ENCODE assay signal across 10 cellular contexts in the genomic region with DNA sequence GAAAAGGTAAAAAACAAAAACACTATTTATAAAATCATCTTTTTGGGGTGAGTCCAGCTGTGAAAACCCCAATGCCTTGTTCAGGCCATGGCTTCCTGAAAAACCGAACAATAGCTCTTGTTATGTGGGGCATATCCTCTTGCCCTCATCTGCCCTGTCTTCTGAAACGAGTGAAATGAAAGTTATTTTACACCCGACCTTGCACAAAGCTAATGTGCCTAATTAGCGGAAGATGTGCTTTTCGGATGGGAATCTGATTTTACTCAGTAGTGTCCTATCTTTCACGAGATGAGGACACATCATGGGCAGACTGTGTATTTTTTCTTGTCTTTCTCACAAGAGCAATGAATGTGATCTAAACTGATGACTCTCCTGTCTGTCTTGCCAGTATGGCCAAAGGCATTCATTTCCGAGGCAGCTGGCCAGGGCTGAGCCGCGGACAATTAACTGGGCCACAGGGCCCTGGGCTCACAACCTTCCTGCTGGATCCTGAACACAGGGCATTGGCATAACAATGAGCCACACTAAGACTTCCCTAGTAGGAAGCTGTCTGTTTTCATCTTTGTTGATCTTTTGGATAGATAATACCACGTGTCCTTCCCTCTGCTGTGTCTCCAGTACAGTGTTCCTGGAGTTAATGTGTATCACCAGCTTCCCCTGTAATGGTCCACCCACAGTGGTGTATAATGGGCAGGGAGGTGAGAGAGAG.
DNase-seq lines count a peak whose midpoint lies in the region; ATAC-seq and TF ChIP-seq lines count a peak whose summit lies in the region.
"Had no signal": no experiment of that assay in that cellular context is flagged by ENCODE, and none has a peak within 500 bp of the region (broad histone marks: within the 10 kb centered on the region; RNA-seq: fewer than 3 reads in every experiment).

No MANE protein-coding gene starts in this region.

- H3K4me3 Mint-ChIP-seq in nephron progenitor cell = no peak overlapping the region
- H3K4me3 Mint-ChIP-seq: dendritic cell treated with granulocyte-macrophage colony-stimulating factor and Interleukin-4, amounts not matched to agents 40 ng/mL and 50 ng/mL, for 4 days had no signal

- H3K36me3 Mint-ChIP-seq in nephron progenitor cell (ENCODE audit: low read depth) = no peaks in the 10 kb centered on the region

- H3K4me3 ChIP-seq in iPS-20b (ENCODE audit: low read length) = peak overlapping the region; percentile 18; the same call in 1 of the 2 replicates

- DNase-seq in NCI-H1105 (lab: John Stamatoyannopoulos, UW) = peak; percentile 51
- DNase-seq in astrocyte of the hippocampus (ENCODE audit: low read depth, low spot score) = peak; percentile 76
- peak; percentile 56 for DNase-seq in superior temporal gyrus (ENCODE audit: extremely low spot score)
- no peak for DNase-seq in NCI-H82 (lab: John Stamatoyannopoulos, UW)
- no peak for DNase-seq in nephron progenitor cell
- no peak for DNase-seq in OCI-M2 (lab: John Stamatoyannopoulos, UW; ENCODE audit: unreplicated experiment)
- DNase-seq: RPMI8226 had no signal

- H3K4me1 ChIP-seq in iPS-20b (ENCODE audit: insufficient read depth, low read length) = peaks cover 37% of the 10 kb centered on the region

- H3K27ac Mint-ChIP-seq in nephron progenitor cell = no peak overlapping the region

- peak overlapping the region; percentile 9; the same call in 1 of the 2 replicates for H3K9ac ChIP-seq in iPS-20b (ENCODE audit: low read depth, low read length)

- H3K36me3 ChIP-seq in iPS-20b (ENCODE audit: insufficient read depth, low read depth, low read length) = no peaks in the 10 kb centered on the region

- H3K9me3 Mint-ChIP-seq in nephron progenitor cell = no peaks in the 10 kb centered on the region

- no peak for TF ChIP-seq CTCF in nephron progenitor cell (IDR thresholded peaks at IDR 0.05)

- H3K9me3 ChIP-seq in iPS-20b (ENCODE audit: insufficient read depth, low read depth, low read length) = no peaks in the 10 kb centered on the region

- H3K27me3 Mint-ChIP-seq in nephron progenitor cell (ENCODE audit: low read depth, poor library complexity) = peaks cover 13% of the 10 kb centered on the region
- H3K27me3 Mint-ChIP-seq: dendritic cell treated with granulocyte-macrophage colony-stimulating factor and Interleukin-4, amounts not matched to agents 40 ng/mL and 50 ng/mL, for 4 days had no signal

- H3K27me3 ChIP-seq in iPS-20b (ENCODE audit: insufficient read depth, low read length) = no peaks in the 10 kb centered on the region

- no peak for ATAC-seq in GM21825 (IDR thresholded peaks at IDR 0.05; ENCODE audit: unreplicated experiment)

- H3K4me1 Mint-ChIP-seq in nephron progenitor cell = peaks cover 42% of the 10 kb centered on the region

- no peak overlapping the region for H3K27ac ChIP-seq in iPS-20b (ENCODE audit: low read length)

Comparison
In these comparisons a context has a peak if more than half of its experiments do, and no peak if none do; other contexts are left out.
1. DNase-seq: peak in NCI-H1105 (single experiment), astrocyte of the hippocampus (single experiment) and superior temporal gyrus (single experiment); none in NCI-H82 (single experiment), nephron progenitor cell (single experiment) and OCI-M2 (single experiment).